ENCODE assay signal across 1 cellular context in genomic region chr2:119487434-119488244, GRCh38.
TF ChIP-seq lines count a peak whose summit lies in the region.

No MANE protein-coding gene starts in this region.

TF ChIP-seq in HepG2, 621 proteins besides CTCF, POLR2A, EP300 and RAD21 (continued from another document and continues in another):
- TF ChIP-seq RNF219 (CRISPR knock-in tag; IDR thresholded peaks at IDR 0.05): no peak
- TF ChIP-seq FOXA1 (IDR thresholded peaks at IDR 0.05): no peak
- TF ChIP-seq FOXA1 (CRISPR knock-in tag; IDR thresholded peaks at IDR 0.05): peak; percentile 73
- no peak for TF ChIP-seq IKZF1 (IDR thresholded peaks at IDR 0.05)
- no peak for TF ChIP-seq ZNF672 (CRISPR knock-in tag; IDR thresholded peaks at IDR 0.05)
- TF ChIP-seq NCOR1 (IDR thresholded peaks at IDR 0.05; ENCODE audit: borderline replicate concordance, low read length): peak; percentile 34; the same call in 1 of the 2 replicates
- 0 out of 2 replicates have a peak, but pooled peaks have one; percentile 36 for TF ChIP-seq ZNF619 (CRISPR knock-in tag; IDR thresholded peaks at IDR 0.05)
- TF ChIP-seq ZNF138 (CRISPR knock-in tag; IDR thresholded peaks at IDR 0.05; ENCODE audit: low read depth): peak; percentile 85
- no peak; the same call in 1 of the 2 replicates for TF ChIP-seq ZNF329 (CRISPR knock-in tag; IDR thresholded peaks at IDR 0.05; ENCODE audit: low read depth)
- TF ChIP-seq POGZ (CRISPR knock-in tag; IDR thresholded peaks at IDR 0.05): peak; percentile 63; the same call in 1 of the 2 replicates
- no peak for TF ChIP-seq ZHX2 (IDR thresholded peaks at IDR 0.05; ENCODE audit: low read depth)
- no peak for TF ChIP-seq ZHX2 (CRISPR knock-in tag; IDR thresholded peaks at IDR 0.05; ENCODE audit: borderline replicate concordance)
- TF ChIP-seq TCF7 (IDR thresholded peaks at IDR 0.05; ENCODE audit: low read depth): no peak
- TF ChIP-seq SPEN (CRISPR knock-in tag; IDR thresholded peaks at IDR 0.05; ENCODE audit: low read depth): peak; percentile 66; the same call in 1 of the 2 replicates
- TF ChIP-seq ZNF891 (CRISPR knock-in tag; IDR thresholded peaks at IDR 0.05): peak; percentile 49; the same call in 1 of the 2 replicates
- peak; percentile 43; the same call in 1 of the 2 replicates for TF ChIP-seq ZSCAN9 (CRISPR knock-in tag; IDR thresholded peaks at IDR 0.05; ENCODE audit: borderline replicate concordance)
- no peak for TF ChIP-seq PTBP1 (IDR thresholded peaks at IDR 0.05; ENCODE audit: low read depth, low read length, poor library complexity, severe bottlenecking)
- no peak for TF ChIP-seq NFE2L1 (CRISPR knock-in tag; IDR thresholded peaks at IDR 0.05; ENCODE audit: borderline replicate concordance)
- TF ChIP-seq ZNF382 (CRISPR knock-in tag; IDR thresholded peaks at IDR 0.05; ENCODE audit: borderline replicate concordance): no peak
- TF ChIP-seq ARID2 (CRISPR knock-in tag; IDR thresholded peaks at IDR 0.05; ENCODE audit: borderline replicate concordance): 0 out of 2 replicates have a peak, but pooled peaks have one; percentile 50
- no peak for TF ChIP-seq ZNF557 (CRISPR knock-in tag; IDR thresholded peaks at IDR 0.05)
- no peak; the same call in none of the 2 replicates for TF ChIP-seq ETV5 (CRISPR knock-in tag; IDR thresholded peaks at IDR 0.05; ENCODE audit: borderline replicate concordance)
- TF ChIP-seq NCOA1 (CRISPR knock-in tag; IDR thresholded peaks at IDR 0.05): no peak
- peak; percentile 56; the same call in 1 of the 2 replicates for TF ChIP-seq YEATS4 (CRISPR knock-in tag; IDR thresholded peaks at IDR 0.05; ENCODE audit: borderline replicate concordance)
- TF ChIP-seq TARDBP (CRISPR knock-in tag; IDR thresholded peaks at IDR 0.05): 0 out of 2 replicates have a peak, but pooled peaks have one; percentile 37
- TF ChIP-seq NR2F1 (CRISPR knock-in tag; IDR thresholded peaks at IDR 0.05): peak; percentile 36 to 39; a peak in 2 of 4 replicates
- peak; percentile 71; the same call in 1 of the 2 replicates for TF ChIP-seq ZNF709 (CRISPR knock-in tag; IDR thresholded peaks at IDR 0.05)
- peak; percentile 41 for TF ChIP-seq XRCC5 (optimal IDR thresholded peaks at IDR 0.05; ENCODE audit: low read length)
- peak; percentile 77 for TF ChIP-seq ZNF317 (CRISPR knock-in tag; IDR thresholded peaks at IDR 0.05)
- TF ChIP-seq THAP9 (CRISPR knock-in tag; IDR thresholded peaks at IDR 0.05; ENCODE audit: borderline replicate concordance): peak; percentile 20; the same call in 1 of the 2 replicates
- 0 out of 2 replicates have a peak, but pooled peaks have one; percentile 40 for TF ChIP-seq GATA4 (IDR thresholded peaks at IDR 0.05; ENCODE audit: borderline replicate concordance, low read depth)
- TF ChIP-seq GMEB1 (CRISPR knock-in tag; IDR thresholded peaks at IDR 0.05; ENCODE audit: borderline replicate concordance): peak; percentile 18; the same call in 1 of the 2 replicates
- no peak for TF ChIP-seq CHCHD3 (CRISPR knock-in tag; IDR thresholded peaks at IDR 0.05)
- TF ChIP-seq ARNT2 (CRISPR knock-in tag; IDR thresholded peaks at IDR 0.05; ENCODE audit: low read depth): no peak
- no peak for TF ChIP-seq ZNF101 (CRISPR knock-in tag; IDR thresholded peaks at IDR 0.05; ENCODE audit: borderline replicate concordance, low read depth)
- no peak; the same call in 1 of the 2 replicates for TF ChIP-seq TOPORS (CRISPR knock-in tag; IDR thresholded peaks at IDR 0.05)
- TF ChIP-seq GABPB1 (CRISPR knock-in tag; IDR thresholded peaks at IDR 0.05): 0 out of 2 replicates have a peak, but pooled peaks have one; percentile 36
- no peak for TF ChIP-seq DRAP1 (CRISPR knock-in tag; IDR thresholded peaks at IDR 0.05)
- no peak for TF ChIP-seq ZNF34 (CRISPR knock-in tag; IDR thresholded peaks at IDR 0.05; ENCODE audit: borderline replicate concordance)
- TF ChIP-seq ZBTB26 (CRISPR knock-in tag; IDR thresholded peaks at IDR 0.05; ENCODE audit: borderline replicate concordance): peak; percentile 61; the same call in 1 of the 2 replicates
- TF ChIP-seq ZNF83 (CRISPR knock-in tag; IDR thresholded peaks at IDR 0.05; ENCODE audit: borderline replicate concordance): no peak
- TF ChIP-seq NFIB (CRISPR knock-in tag; IDR thresholded peaks at IDR 0.05; ENCODE audit: borderline replicate concordance): no peak
- 0 out of 2 replicates have a peak, but pooled peaks have one; percentile 21 for TF ChIP-seq ZBTB25 (CRISPR knock-in tag; IDR thresholded peaks at IDR 0.05)
- TF ChIP-seq NKX3-1 (CRISPR knock-in tag; IDR thresholded peaks at IDR 0.05): peak; percentile 78; the same call in 1 of the 2 replicates
- 0 out of 2 replicates have a peak, but pooled peaks have one; percentile 60 for TF ChIP-seq PBX2 (CRISPR knock-in tag; IDR thresholded peaks at IDR 0.05)
- TF ChIP-seq HNF1B (CRISPR knock-in tag; IDR thresholded peaks at IDR 0.05): peak; percentile 99
- no peak for TF ChIP-seq MYNN (CRISPR knock-in tag; IDR thresholded peaks at IDR 0.05; ENCODE audit: low read depth)
